18 cellular contexts compared by ENCODE assay signal in the genomic region with DNA sequence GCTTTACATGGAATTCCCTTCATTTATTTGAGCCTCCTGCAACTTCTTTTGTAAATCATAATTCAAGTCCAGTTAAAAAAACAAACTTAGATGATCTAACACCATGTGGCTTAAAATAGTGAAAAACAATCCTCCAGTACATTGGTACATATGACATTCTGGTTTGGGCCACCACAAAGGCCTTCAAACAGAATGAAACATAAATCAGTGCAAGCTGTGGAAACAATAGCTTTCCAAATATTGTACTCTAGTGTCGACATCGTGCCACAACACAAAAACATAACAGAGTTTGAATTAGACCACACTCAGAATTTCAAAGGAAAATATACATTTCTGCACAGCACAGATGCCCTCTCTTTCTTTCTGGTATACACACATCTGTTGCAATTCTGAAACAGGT.
DNase-seq lines count a peak whose midpoint lies in the region; ATAC-seq and TF ChIP-seq lines count a peak whose summit lies in the region.
"Had no signal": no experiment of that assay in that cellular context is flagged by ENCODE, and none has a peak within 500 bp of the region (broad histone marks: within the 10 kb centered on the region; RNA-seq: fewer than 3 reads in every experiment).

No MANE protein-coding gene starts in this region.

- no peak overlapping the region for H4K12ac ChIP-seq in trophoblast cell (ENCODE audit: low read depth, low read length)

- ATAC-seq in activated naive CD8-positive, alpha-beta T cell treated with anti-CD3 and anti-CD28 coated beads, Interleukin-2, amount 50 U/mL, for 24 hours = no peak
- ATAC-seq in left lung = no peak
- ATAC-seq: SK-N-SH treated with all-trans-retinoic acid at 6 μM for 48 hours had no signal

- no peaks in the 10 kb centered on the region for H3K4me1 ChIP-seq in left lung
- peaks cover 0 to 2% of the 10 kb centered on the region in 2 experiments for H3K4me1 ChIP-seq in trophoblast cell (ENCODE audit: control insufficient read depth in 1 of 2, insufficient read depth in 2 of 2, low read length in 2 of 2)
- H3K4me1 ChIP-seq: HAP-1, Peyer's patch had no signal

- H3K4me3 Mint-ChIP-seq in activated naive CD8-positive, alpha-beta T cell treated with anti-CD3 and anti-CD28 coated beads, Interleukin-2, amount 50 U/mL, for 24 hours = no peak overlapping the region
- H3K4me3 Mint-ChIP-seq: CD4-positive, CD25-positive, alpha-beta regulatory T cell had no signal

- H3K27me3 Mint-ChIP-seq in activated naive CD8-positive, alpha-beta T cell treated with anti-CD3 and anti-CD28 coated beads, Interleukin-2, amount 50 U/mL, for 24 hours = no peaks in the 10 kb centered on the region
- H3K27me3 Mint-ChIP-seq: CD4-positive, CD25-positive, alpha-beta regulatory T cell had no signal

- no peak overlapping the region for H3K4me2 ChIP-seq in trophoblast cell (ENCODE audit: low read length)

- H3K9me3 Mint-ChIP-seq in activated naive CD8-positive, alpha-beta T cell treated with anti-CD3 and anti-CD28 coated beads, Interleukin-2, amount 50 U/mL, for 24 hours = peaks cover 5% of the 10 kb centered on the region

- no peaks in the 10 kb centered on the region for H3K36me3 ChIP-seq in left lung
- H3K36me3 ChIP-seq in trophoblast cell (ENCODE audit: control insufficient read depth in 1 of 2, insufficient read depth in 2 of 2, low read length in 2 of 2) = no peaks in the 10 kb centered on the region
- H3K36me3 ChIP-seq: HAP-1, Peyer's patch had no signal

- no peak overlapping the region for H3K18ac ChIP-seq in trophoblast cell (ENCODE audit: low read length)

- intact Hi-C loops in left lung (cut with DNase I) = no loop called here

- no peak overlapping the region for H2AFZ ChIP-seq in trophoblast cell (ENCODE audit: insufficient read depth, low read length, poor library complexity)

- H3K27me3 ChIP-seq in left lung = no peaks in the 10 kb centered on the region
- no peaks in the 10 kb centered on the region for H3K27me3 ChIP-seq in trophoblast cell (ENCODE audit: insufficient read depth, low read length)
- H3K27me3 ChIP-seq: Peyer's patch had no signal

- H3K4me3 ChIP-seq in astrocyte of the spinal cord (ENCODE audit: low read depth, low read length) (no peak overlapping the region), fibroblast of mammary gland (ENCODE audit: control insufficient read depth, low read depth, low read length) (no peak overlapping the region), left lung (no peak overlapping the region), trophoblast cell (ENCODE audit: low read depth, low read length) (no peak overlapping the region)
- H3K4me3 ChIP-seq: HAP-1, Peyer's patch had no signal

- H3K14ac ChIP-seq in trophoblast cell (ENCODE audit: low read length) = no peak overlapping the region

- no peak overlapping the region for H3K27ac ChIP-seq in left lung
- no peak overlapping the region for H3K27ac ChIP-seq in trophoblast cell (ENCODE audit: low read depth, low read length)
- H3K27ac ChIP-seq: 22Rv1, Peyer's patch had no signal

- H3K79me2 ChIP-seq in trophoblast cell (ENCODE audit: control insufficient read depth, insufficient read depth, low read length, poor library complexity) = no peaks in the 10 kb centered on the region

- DNase-seq in NCI-H2171 treated with DMSO at 0.1 percent for 48 hours (lab: John Stamatoyannopoulos, UW) (peak; percentile 28), NCI-H2171 (lab: John Stamatoyannopoulos, UW) (no peak), astrocyte of the spinal cord (ENCODE audit: low read depth, low spot score) (peak; percentile 50), fibroblast of mammary gland (ENCODE audit: low read depth) (peak; percentile 7), left lung (no peak), trophoblast cell (no peak), NCI-H345 (lab: John Stamatoyannopoulos, UW) (no peak)
- no peak for DNase-seq in activated naive CD8-positive, alpha-beta T cell treated with anti-CD3 and anti-CD28 coated beads, Interleukin-2, amount 50 U/mL, for 24 hours
- DNase-seq: CD4-positive, CD25-positive, alpha-beta regulatory T cell; KG1; NCI-H1092; NCI-H1436 treated with DMSO at 0.1 percent for 48 hours; NCI-H1930; NCI-H526; Peyer's patch had no signal

- no peak overlapping the region for H2BK120ac ChIP-seq in trophoblast cell (ENCODE audit: insufficient read depth, low read length, poor library complexity)

- no peaks in the 10 kb centered on the region for H3K36me3 Mint-ChIP-seq in activated naive CD8-positive, alpha-beta T cell treated with anti-CD3 and anti-CD28 coated beads, Interleukin-2, amount 50 U/mL, for 24 hours (ENCODE audit: low read depth)
- H3K36me3 Mint-ChIP-seq: CD4-positive, CD25-positive, alpha-beta regulatory T cell had no signal

- no CpG with 5 or more reads among the region's 2 CpGs for WGBS in trophoblast cell (ENCODE audit: extremely low coverage, insufficient coverage, insufficient read length)

- no peak overlapping the region for H2BK5ac ChIP-seq in trophoblast cell (ENCODE audit: low read depth, low read length, poor library complexity)

- H4K91ac ChIP-seq in trophoblast cell (ENCODE audit: low read depth, low read length) = no peak overlapping the region

- no peak overlapping the region for H3K4ac ChIP-seq in trophoblast cell (ENCODE audit: low read depth, low read length)

- no peak overlapping the region for H4K8ac ChIP-seq in trophoblast cell (ENCODE audit: low read depth, low read length)

- no peak overlapping the region for H3K9ac ChIP-seq in trophoblast cell (ENCODE audit: low read length)

- H2AK5ac ChIP-seq in trophoblast cell (ENCODE audit: low read length) = no peak overlapping the region

- H2BK12ac ChIP-seq in trophoblast cell (ENCODE audit: low read length) = no peak overlapping the region

- H3K4me1 Mint-ChIP-seq in activated naive CD8-positive, alpha-beta T cell treated with anti-CD3 and anti-CD28 coated beads, Interleukin-2, amount 50 U/mL, for 24 hours = no peaks in the 10 kb centered on the region
- H3K4me1 Mint-ChIP-seq: CD4-positive, CD25-positive, alpha-beta regulatory T cell had no signal

- no peak for TF ChIP-seq CTCF in astrocyte of the spinal cord (IDR thresholded peaks at IDR 0.05; ENCODE audit: low read depth, low read length)
- TF ChIP-seq CTCF in fibroblast of mammary gland (conservative IDR thresholded peaks at IDR 0.05; ENCODE audit: control insufficient read depth, insufficient read depth, low read depth, low read length) = no peak
- TF ChIP-seq CTCF in left lung (IDR thresholded peaks at IDR 0.05) = no peak

- no peak overlapping the region for H3K23ac ChIP-seq in trophoblast cell (ENCODE audit: low read length)

- in situ Hi-C loops in astrocyte of the spinal cord (cut with HindIII; ENCODE audit: low sequenced_read_pairs) = no loop called here

- no peaks in the 10 kb centered on the region for H3K9me3 ChIP-seq in left lung
- H3K9me3 ChIP-seq in trophoblast cell (ENCODE audit: insufficient read depth, low read depth, low read length) = no peaks in the 10 kb centered on the region
- H3K9me3 ChIP-seq: HAP-1, Peyer's patch had no signal

- H3K27ac Mint-ChIP-seq in activated naive CD8-positive, alpha-beta T cell treated with anti-CD3 and anti-CD28 coated beads, Interleukin-2, amount 50 U/mL, for 24 hours = no peak overlapping the region
- H3K27ac Mint-ChIP-seq: CD4-positive, CD25-positive, alpha-beta regulatory T cell had no signal

- peaks cover 2% of the 10 kb centered on the region for H3K79me1 ChIP-seq in trophoblast cell (ENCODE audit: low read length)

Comparison
In these comparisons a context has a peak if more than half of its experiments do, and no peak if none do; other contexts are left out.
1. DNase-seq: peak in NCI-H2171 treated with DMSO at 0.1 percent for 48 hours (single experiment), astrocyte of the spinal cord (single experiment) and fibroblast of mammary gland (single experiment); none in NCI-H2171 (single experiment), activated naive CD8-positive, alpha-beta T cell treated with anti-CD3 and anti-CD28 coated beads, Interleukin-2, amount 50 U/mL, for 24 hours (single experiment), left lung (0 of 2), trophoblast cell (0 of 2) and NCI-H345 (single experiment).